1 cellular context compared by ENCODE assay signal in the genomic region with DNA sequence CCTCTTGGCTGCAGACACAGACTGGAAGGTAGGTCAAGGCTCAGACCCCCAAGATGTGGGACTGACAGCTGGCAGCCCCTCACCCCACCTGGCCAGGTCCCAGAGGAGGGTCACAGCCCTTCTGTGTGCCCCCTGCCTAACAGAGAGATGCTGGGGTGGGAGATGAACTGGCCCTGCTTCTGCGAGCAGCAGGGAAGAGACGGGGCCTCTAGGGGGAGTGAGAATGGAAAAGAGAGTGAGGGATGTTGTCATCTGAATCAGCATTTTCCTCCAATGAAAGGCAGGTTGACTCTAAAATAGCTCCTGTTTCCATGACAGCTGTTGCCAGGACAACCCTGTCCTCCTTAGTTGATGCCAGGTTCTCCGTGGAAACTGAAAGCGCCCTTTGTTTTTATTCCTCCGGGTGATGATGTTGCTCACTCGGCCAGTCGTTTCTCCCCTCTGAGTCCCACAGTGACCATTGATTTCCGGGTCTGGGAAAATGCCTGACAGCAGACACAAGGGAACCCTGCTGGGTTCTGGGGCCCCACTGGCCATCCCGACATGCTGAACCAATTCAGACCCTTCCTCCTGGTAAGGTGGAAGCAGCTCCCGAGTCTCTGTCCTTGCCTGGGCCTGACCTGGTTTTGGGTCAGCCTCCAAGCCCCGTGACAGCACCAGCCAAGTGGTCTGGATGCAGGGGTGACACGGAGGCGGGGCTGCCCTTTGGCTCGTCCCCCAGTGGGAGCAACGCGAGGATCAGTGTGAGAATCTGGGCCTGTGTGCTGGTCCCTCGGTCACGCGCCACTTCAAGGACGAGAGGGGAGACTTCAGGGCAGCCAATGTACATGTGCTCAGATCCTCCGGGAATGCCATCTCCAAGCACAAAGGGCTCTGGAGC.
TF ChIP-seq lines count a peak whose summit lies in the region.

No MANE protein-coding gene starts in this region.

TF ChIP-seq in IMR-90, 13 proteins besides CTCF, POLR2A, EP300 and RAD21:
- TF ChIP-seq MXI1 (IDR thresholded peaks at IDR 0.05; ENCODE audit: borderline replicate concordance, low read depth, low read length) (peak; percentile 97), SMC3 (IDR thresholded peaks at IDR 0.05; ENCODE audit: low read depth, low read length) (peak; percentile 37; the same call in 1 of the 2 replicates), MAZ (IDR thresholded peaks at IDR 0.05; ENCODE audit: borderline replicate concordance, low read depth, low read length) (no peak), MAFK (IDR thresholded peaks at IDR 0.05; ENCODE audit: low read depth, low read length) (peak; percentile 96), FOS (IDR thresholded peaks at IDR 0.05; ENCODE audit: low read depth, low read length) (no peak), RCOR1 (IDR thresholded peaks at IDR 0.05; ENCODE audit: insufficient replicate concordance, low read length) (no peak), CHD1 (IDR thresholded peaks at IDR 0.05; ENCODE audit: low read depth, low read length) (no peak), RFX5 (IDR thresholded peaks at IDR 0.05; ENCODE audit: low read depth, low read length) (peak; percentile 90), CEBPB (IDR thresholded peaks at IDR 0.05; ENCODE audit: low read depth, low read length) (peak; percentile 13; the same call in 1 of the 2 replicates), BHLHE40 (IDR thresholded peaks at IDR 0.05; ENCODE audit: low read depth, low read length) (0 out of 2 replicates have a peak, but pooled peaks have one; percentile 9), NFE2L2 (IDR thresholded peaks at IDR 0.05; ENCODE audit: low read depth, low read length) (peak; percentile 80)
- TF ChIP-seq, protein P1, sequence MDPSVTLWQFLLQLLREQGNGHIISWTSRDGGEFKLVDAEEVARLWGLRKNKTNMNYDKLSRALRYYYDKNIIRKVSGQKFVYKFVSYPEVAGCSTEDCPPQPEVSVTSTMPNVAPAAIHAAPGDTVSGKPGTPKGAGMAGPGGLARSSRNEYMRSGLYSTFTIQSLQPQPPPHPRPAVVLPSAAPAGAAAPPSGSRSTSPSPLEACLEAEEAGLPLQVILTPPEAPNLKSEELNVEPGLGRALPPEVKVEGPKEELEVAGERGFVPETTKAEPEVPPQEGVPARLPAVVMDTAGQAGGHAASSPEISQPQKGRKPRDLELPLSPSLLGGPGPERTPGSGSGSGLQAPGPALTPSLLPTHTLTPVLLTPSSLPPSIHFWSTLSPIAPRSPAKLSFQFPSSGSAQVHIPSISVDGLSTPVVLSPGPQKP (IDR thresholded peaks at IDR 0.05; ENCODE audit: borderline replicate concordance, low read depth, low read length) = no peak
- TF ChIP-seq, protein P2, sequence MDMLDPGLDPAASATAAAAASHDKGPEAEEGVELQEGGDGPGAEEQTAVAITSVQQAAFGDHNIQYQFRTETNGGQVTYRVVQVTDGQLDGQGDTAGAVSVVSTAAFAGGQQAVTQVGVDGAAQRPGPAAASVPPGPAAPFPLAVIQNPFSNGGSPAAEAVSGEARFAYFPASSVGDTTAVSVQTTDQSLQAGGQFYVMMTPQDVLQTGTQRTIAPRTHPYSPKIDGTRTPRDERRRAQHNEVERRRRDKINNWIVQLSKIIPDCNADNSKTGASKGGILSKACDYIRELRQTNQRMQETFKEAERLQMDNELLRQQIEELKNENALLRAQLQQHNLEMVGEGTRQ (IDR thresholded peaks at IDR 0.05; ENCODE audit: low read depth, low read length) = no peak; the same call in 1 of the 2 replicates
